1 cellular context compared by ENCODE assay signal in the genomic region with DNA sequence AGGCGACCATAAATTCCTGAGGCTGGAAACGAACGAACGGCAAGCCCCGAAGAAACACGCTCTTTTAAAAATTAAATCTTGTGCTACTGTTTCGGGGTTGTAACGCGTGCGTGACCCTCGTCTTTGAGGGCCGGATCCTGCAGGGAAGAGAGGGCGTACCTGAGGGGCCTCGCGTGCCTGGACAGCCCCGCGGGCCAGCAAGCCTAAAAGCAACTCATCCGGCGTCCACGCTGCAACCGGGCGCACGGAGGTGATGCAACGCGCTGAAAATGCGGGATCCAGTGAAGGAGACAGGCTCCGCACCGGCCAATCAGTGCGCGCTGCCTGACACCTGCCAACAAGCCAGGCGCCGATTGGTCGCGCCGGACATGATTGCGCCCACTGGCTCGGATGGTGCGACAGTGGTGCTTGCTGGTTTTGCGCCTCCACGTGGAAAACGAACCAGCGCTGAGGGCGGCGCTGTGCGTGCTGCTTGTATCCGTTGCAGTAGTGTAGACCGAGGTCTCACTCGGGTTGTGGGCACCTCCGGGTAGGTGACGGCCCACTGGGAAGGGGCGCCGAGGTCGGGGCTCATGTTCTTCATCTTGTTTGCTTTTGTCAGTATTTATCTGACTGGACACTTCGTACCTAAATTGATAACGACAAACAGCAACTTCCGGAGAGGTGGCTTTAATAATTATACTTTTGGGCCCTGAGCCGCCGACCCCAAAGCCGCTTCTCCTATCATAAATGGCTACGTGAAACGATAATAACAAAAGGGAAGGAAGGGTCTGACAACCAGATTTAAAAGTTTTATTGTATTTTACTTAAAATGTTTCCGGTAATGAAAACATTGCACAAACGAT.
TF ChIP-seq lines count a peak whose summit lies in the region.

A gene (minus strand): TSS at position 246 of the 845 bp plus-strand sequence. CDS start 4,278 bp downstream, outside the sequence.

TF ChIP-seq in liver, 16 proteins besides CTCF, POLR2A, EP300 and RAD21 (continued from another document):
- TF ChIP-seq, protein P1, sequence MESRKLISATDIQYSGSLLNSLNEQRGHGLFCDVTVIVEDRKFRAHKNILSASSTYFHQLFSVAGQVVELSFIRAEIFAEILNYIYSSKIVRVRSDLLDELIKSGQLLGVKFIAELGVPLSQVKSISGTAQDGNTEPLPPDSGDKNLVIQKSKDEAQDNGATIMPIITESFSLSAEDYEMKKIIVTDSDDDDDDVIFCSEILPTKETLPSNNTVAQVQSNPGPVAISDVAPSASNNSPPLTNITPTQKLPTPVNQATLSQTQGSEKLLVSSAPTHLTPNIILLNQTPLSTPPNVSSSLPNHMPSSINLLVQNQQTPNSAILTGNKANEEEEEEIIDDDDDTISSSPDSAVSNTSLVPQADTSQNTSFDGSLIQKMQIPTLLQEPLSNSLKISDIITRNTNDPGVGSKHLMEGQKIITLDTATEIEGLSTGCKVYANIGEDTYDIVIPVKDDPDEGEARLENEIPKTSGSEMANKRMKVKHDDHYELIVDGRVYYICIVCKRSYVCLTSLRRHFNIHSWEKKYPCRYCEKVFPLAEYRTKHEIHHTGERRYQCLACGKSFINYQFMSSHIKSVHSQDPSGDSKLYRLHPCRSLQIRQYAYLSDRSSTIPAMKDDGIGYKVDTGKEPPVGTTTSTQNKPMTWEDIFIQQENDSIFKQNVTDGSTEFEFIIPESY (IDR thresholded peaks at IDR 0.05), result peak; percentile 81
- peak; percentile 100 for TF ChIP-seq SP1 (IDR thresholded peaks at IDR 0.05)
- no peak for TF ChIP-seq FOXA1 (IDR thresholded peaks at IDR 0.05)
- TF ChIP-seq RXRA (IDR thresholded peaks at IDR 0.05), result peak in 1 of 2 donors; percentile 25
- peak in 1 of 2 donors; percentile 17 for TF ChIP-seq EGR1 (IDR thresholded peaks at IDR 0.05; ENCODE audit: low read depth in 2 of 2)
- no peak for TF ChIP-seq FOXA2 (IDR thresholded peaks at IDR 0.05)
- no peak for TF ChIP-seq HNF4G (IDR thresholded peaks at IDR 0.05)
- no peak for TF ChIP-seq JUND (IDR thresholded peaks at IDR 0.05)
- peak; percentile 88 for TF ChIP-seq YY1 (IDR thresholded peaks at IDR 0.05)
- peak in 1 of 2 donors; percentile 74 for TF ChIP-seq GABPA (IDR thresholded peaks at IDR 0.05 in 1 of 2, conservative IDR thresholded peaks at IDR 0.05 in 1 of 2)
- no peak for TF ChIP-seq NR2F2 (IDR thresholded peaks at IDR 0.05)
- TF ChIP-seq, protein P2, sequence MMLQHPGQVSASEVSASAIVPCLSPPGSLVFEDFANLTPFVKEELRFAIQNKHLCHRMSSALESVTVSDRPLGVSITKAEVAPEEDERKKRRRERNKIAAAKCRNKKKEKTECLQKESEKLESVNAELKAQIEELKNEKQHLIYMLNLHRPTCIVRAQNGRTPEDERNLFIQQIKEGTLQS (IDR thresholded peaks at IDR 0.05), result peak; percentile 96
TF ChIP-seq in liver: peak in this region for 11.
